Comparison of ENCODE assay signal across 1 cellular context in the genomic region with DNA sequence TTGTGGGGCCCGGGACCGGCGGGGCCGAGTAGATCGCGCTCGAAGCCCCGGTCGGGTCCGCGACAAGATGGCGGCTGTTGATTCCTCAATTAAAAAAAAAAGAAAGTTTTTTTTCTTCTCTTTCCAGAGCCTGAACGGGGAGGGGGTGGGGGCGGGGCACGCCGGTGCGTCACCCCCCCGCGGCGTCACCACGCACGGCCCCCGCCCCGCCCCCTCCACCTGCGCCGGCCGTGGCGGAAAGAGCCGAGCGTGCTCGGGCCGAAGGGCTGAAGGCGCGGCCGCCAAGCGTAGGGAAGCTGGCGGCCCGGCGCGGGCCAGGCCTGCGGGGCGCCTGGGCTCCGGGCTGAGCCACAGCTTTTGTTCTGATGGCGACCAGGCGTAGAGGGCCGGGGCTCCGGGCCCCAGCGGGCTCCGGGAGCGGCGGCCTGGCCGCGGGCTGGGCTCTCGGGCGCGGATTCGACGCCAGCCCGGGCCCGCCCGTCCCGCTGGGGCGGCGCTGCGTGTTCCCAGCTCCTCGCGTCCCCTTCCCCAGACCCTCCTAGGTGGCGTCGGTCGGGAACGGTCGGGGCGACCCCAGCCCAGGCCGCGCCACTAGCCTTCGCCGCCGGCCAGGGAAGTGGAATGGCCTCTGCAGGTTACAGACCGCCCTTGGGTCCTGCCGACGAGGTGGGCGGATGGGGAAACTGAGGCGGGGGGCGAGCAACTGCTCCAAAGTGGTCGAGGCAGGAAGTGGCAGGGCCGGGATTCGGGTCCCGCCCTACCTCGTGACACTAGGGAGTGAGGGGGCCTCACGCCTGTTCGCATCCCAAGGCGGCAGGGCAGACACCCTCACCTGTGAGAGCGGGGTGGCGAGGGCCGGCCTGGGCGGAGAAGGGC.
TF ChIP-seq lines count a peak whose summit lies in the region.

Gene CREBBP (minus strand): TSS at position 91 of the 876 bp plus-strand sequence. CDS start 797 bp downstream, outside the sequence.

TF ChIP-seq in HEK293, 187 proteins besides CTCF, POLR2A, EP300 and RAD21 (continued from another document):
- TF ChIP-seq ZBTB11 (tag by site-specific recombination; conservative IDR thresholded peaks at IDR 0.05; ENCODE audit: low read depth): no peak
- TF ChIP-seq ZNF561 (tag by site-specific recombination; IDR thresholded peaks at IDR 0.05; ENCODE audit: borderline replicate concordance): peak; percentile 80; the same call in 1 of the 2 replicates
- TF ChIP-seq, protein P1, sequence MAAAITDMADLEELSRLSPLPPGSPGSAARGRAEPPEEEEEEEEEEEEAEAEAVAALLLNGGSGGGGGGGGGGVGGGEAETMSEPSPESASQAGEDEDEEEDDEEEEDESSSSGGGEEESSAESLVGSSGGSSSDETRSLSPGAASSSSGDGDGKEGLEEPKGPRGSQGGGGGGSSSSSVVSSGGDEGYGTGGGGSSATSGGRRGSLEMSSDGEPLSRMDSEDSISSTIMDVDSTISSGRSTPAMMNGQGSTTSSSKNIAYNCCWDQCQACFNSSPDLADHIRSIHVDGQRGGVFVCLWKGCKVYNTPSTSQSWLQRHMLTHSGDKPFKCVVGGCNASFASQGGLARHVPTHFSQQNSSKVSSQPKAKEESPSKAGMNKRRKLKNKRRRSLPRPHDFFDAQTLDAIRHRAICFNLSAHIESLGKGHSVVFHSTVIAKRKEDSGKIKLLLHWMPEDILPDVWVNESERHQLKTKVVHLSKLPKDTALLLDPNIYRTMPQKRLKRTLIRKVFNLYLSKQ (tag by site-specific recombination; IDR thresholded peaks at IDR 0.05; ENCODE audit: borderline replicate concordance): no peak
- no peak for TF ChIP-seq WT1 (tag by site-specific recombination; IDR thresholded peaks at IDR 0.05)
- TF ChIP-seq GLI2 (tag by site-specific recombination; IDR thresholded peaks at IDR 0.05; ENCODE audit: borderline replicate concordance, low read depth): no peak
- TF ChIP-seq, protein P2, sequence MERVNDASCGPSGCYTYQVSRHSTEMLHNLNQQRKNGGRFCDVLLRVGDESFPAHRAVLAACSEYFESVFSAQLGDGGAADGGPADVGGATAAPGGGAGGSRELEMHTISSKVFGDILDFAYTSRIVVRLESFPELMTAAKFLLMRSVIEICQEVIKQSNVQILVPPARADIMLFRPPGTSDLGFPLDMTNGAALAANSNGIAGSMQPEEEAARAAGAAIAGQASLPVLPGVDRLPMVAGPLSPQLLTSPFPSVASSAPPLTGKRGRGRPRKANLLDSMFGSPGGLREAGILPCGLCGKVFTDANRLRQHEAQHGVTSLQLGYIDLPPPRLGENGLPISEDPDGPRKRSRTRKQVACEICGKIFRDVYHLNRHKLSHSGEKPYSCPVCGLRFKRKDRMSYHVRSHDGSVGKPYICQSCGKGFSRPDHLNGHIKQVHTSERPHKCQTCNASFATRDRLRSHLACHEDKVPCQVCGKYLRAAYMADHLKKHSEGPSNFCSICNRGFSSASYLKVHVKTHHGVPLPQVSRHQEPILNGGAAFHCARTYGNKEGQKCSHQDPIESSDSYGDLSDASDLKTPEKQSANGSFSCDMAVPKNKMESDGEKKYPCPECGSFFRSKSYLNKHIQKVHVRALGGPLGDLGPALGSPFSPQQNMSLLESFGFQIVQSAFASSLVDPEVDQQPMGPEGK (tag by site-specific recombination; IDR thresholded peaks at IDR 0.05): peak; percentile 56
- TF ChIP-seq KLF10 (tag by site-specific recombination; IDR thresholded peaks at IDR 0.05): peak; percentile 84
